ENCODE assay signal across 12 cellular contexts in the genomic region with DNA sequence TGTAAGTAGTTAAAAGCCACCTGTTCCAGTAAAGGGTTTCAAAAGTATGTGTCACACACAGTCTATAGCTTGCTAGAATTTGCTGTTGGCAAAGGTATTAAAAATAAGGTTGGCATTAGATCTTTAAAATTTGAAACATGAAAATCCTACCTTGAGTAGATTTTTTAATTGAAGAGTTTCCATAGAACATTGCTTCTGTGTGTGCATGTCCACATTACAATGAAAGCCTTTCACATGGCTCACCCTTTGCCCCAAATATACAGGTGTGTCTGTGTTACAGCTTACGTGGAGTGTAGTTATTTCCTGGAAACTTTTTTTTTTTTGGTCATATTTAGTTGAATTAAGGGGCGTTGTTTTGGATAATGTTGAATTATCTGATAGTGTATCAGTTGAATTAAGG. TPM values are rescaled to one million over a fixed set of nuclear protein-coding genes. Genes with fewer than 3 reads are reported as not detected.
A peak's percentile ranks its signal among the peaks of the same experiment; 100 is the strongest.
DNase-seq lines count a peak whose midpoint lies in the region; ATAC-seq and TF ChIP-seq lines count a peak whose summit lies in the region.
"Had no signal": no experiment of that assay in that cellular context is flagged by ENCODE, and none has a peak within 500 bp of the region (broad histone marks: within the 10 kb centered on the region; RNA-seq: fewer than 3 reads in every experiment).

No MANE protein-coding gene starts in this region.

- no peaks in the 10 kb centered on the region for H3K27me3 ChIP-seq in BLaER1 treated with 17β-estradiol and CSF1 and Interleukin-3, amounts not matched to agents 10 nM and 100 nM

- peak overlapping the region; percentile 82 to 95 (median 89) for H3K4me2 ChIP-seq in BLaER1 treated with 17β-estradiol and CSF1 and Interleukin-3, amounts not matched to agents 10 nM and 100 nM

- H3K27ac Mint-ChIP-seq in natural killer cell = no peak overlapping the region

- ATAC-seq in natural killer cell = no peak
- no peak for ATAC-seq in HG02970 (IDR thresholded peaks at IDR 0.05; ENCODE audit: low FRiP score, unreplicated experiment)
- ATAC-seq: HepG2 had no signal

- H3K4me1 ChIP-seq in BLaER1 treated with 17β-estradiol and CSF1 and Interleukin-3, amounts not matched to agents 10 nM and 100 nM = peaks cover 26 to 73% (median 33%) of the 10 kb centered on the region in 10 experiments

- H3K9me3 Mint-ChIP-seq in natural killer cell = no peaks in the 10 kb centered on the region

- no peak for TF ChIP-seq CTCF in LNCaP clone FGC (IDR thresholded peaks at IDR 0.05; ENCODE audit: control insufficient read depth, extremely low read depth, insufficient read depth)
- TF ChIP-seq CTCF in coronary artery (IDR thresholded peaks at IDR 0.05) = no peak
- TF ChIP-seq CTCF in natural killer cell (IDR thresholded peaks at IDR 0.05) = no peak

- H3K4me3 Mint-ChIP-seq in natural killer cell = peak overlapping the region; percentile 92

- H3K36me3 ChIP-seq in BLaER1 treated with 17β-estradiol and CSF1 and Interleukin-3, amounts not matched to agents 10 nM and 100 nM = peaks cover 0 to 41% (median 20%) of the 10 kb centered on the region in 11 experiments; a peak in 16 of 22 replicates

- peak overlapping the region in 3 of 11 experiments; percentile 82 to 93 (median 89); a peak in 2 of 22 replicates for H3K27ac ChIP-seq in BLaER1 treated with 17β-estradiol and CSF1 and Interleukin-3, amounts not matched to agents 10 nM and 100 nM
- H3K27ac ChIP-seq in coronary artery = no peak overlapping the region

- H3K9ac ChIP-seq in BLaER1 treated with 17β-estradiol and CSF1 and Interleukin-3, amounts not matched to agents 10 nM and 100 nM = peak overlapping the region in 9 of 11 experiments; percentile 84 to 95 (median 92); a peak in 12 of 22 replicates

- H3K4me1 Mint-ChIP-seq in natural killer cell = peaks cover 17 to 29% of the 10 kb centered on the region in 2 donors

- no peaks in the 10 kb centered on the region for H3K36me3 Mint-ChIP-seq in natural killer cell

- intact Hi-C loops in natural killer cell (cut with micrococcal nuclease) = no loop called here

- H3K27me3 Mint-ChIP-seq in natural killer cell (ENCODE audit: low read depth in 2 of 2) = peaks cover 7 to 12% of the 10 kb centered on the region in 2 donors

- no peak for DNase-seq in LNCaP clone FGC (ENCODE audit: low read depth)
- DNase-seq in coronary artery (ENCODE audit: low spot score) = no peak
- DNase-seq in natural killer cell = no peak
- DNase-seq in HUDEP-2 (lab: John Stamatoyannopoulos, UW; ENCODE audit: unreplicated experiment in 76 of 76) = no peak
- DNase-seq in T1000 (lab: John Stamatoyannopoulos, UW) = no peak
- DNase-seq in NCI-H1105 (lab: John Stamatoyannopoulos, UW) = no peak
- DNase-seq: hippocampal formation; NCI-H526 treated with DMSO at 0.1 percent for 48 hours; stimulated activated CD8-positive, alpha-beta memory T cell treated with anti-CD3 and anti-CD28 coated beads, Interleukin-4, amount 100 ng/mL, for 48 hours had no signal

- H4K20me1 ChIP-seq in BLaER1 treated with 17β-estradiol and CSF1 and Interleukin-3, amounts not matched to agents 10 nM and 100 nM = peaks cover 10 to 62% (median 51%) of the 10 kb centered on the region in 11 experiments; a peak in 17 of 22 replicates

- no peaks in the 10 kb centered on the region for H3K9me3 ChIP-seq in BLaER1 treated with 17β-estradiol and CSF1 and Interleukin-3, amounts not matched to agents 10 nM and 100 nM (replicated peaks in 1 of 11)

- H3K4me3 ChIP-seq in BLaER1 treated with 17β-estradiol and CSF1 and Interleukin-3, amounts not matched to agents 10 nM and 100 nM = peak overlapping the region; percentile 77 to 94 (median 90)
- peak overlapping the region; percentile 71 for H3K4me3 ChIP-seq in LNCaP clone FGC (ENCODE audit: low read depth, low read length)
- peak overlapping the region; percentile 81 for H3K4me3 ChIP-seq in coronary artery

RNA-seq across cellular contexts. Expression of gene ABHD17C, which starts 2.2 kb away (rescaled TPM):
- total RNA-seq in natural killer cell = 1 to 10 TPM; 2.4 to 4.4 (median 4.3) TPM
